14 cellular contexts compared by ENCODE assay signal in the genomic region with DNA sequence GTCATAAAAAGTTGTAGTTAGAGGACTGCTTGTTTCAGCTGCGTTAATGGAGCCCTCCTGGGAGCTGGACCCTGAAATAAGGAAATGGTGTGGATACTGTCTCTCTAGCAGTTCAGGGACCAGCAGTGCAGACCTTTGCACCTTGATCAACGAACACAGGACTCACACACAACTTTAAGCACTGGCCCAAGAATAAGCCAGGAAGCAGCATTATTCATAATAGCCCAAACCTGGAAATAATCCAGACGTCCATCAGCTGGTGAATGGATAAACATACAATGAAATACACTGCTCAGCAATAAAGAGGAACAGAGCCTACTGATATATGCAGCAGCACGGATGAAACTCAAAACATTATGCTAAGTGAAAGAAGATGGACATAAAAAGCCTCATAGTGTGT.
"Had no signal": no experiment of that assay in that cellular context is flagged by ENCODE, and none has a peak within 500 bp of the region (broad histone marks: within the 10 kb centered on the region; RNA-seq: fewer than 3 reads in every experiment).

No MANE protein-coding gene starts in this region.

- H3K36me3 ChIP-seq: colonic mucosa had no signal

- H3K4me3 ChIP-seq: cardiac muscle cell, colonic mucosa, testis had no signal

- H3K9me3 ChIP-seq: colonic mucosa, testis had no signal

- DNase-seq: activated B cell treated with CpG ODN at 0.5 μM for 24 hours; activated CD4-positive, alpha-beta T cell treated with anti-CD3 and anti-CD28 coated beads, Interleukin-2, amount 10 ng/mL, durations not matched to agents 7 days and 5 days; activated CD8-positive, alpha-beta memory T cell treated with anti-CD3 and anti-CD28 coated beads for 24 hours; activated naive CD4-positive, alpha-beta T cell treated with anti-CD3 and anti-CD28 coated beads for 36 hours; colonic mucosa; effector memory CD4-positive, alpha-beta T cell; nephron progenitor cell; stimulated activated CD4-positive, alpha-beta T cell treated with anti-CD3 and anti-CD28 coated beads, Interleukin-15, amount 100 ng/mL, for 24 hours; stimulated activated CD4-positive, alpha-beta T cell treated with anti-CD3 and anti-CD28 coated beads, Interleukin-4, amount 100 ng/mL, for 24 hours; stimulated activated naive CD8-positive, alpha-beta T cell treated with anti-CD3 and anti-CD28 coated beads, Interleukin-15, amount 100 ng/mL, for 72 hours; T1000; testis had no signal

- H3K4me1 ChIP-seq: colonic mucosa had no signal

- H3K27me3 ChIP-seq: cardiac muscle cell, colonic mucosa, testis had no signal

- H3K27ac ChIP-seq: cardiac muscle cell, colonic mucosa, epithelial cell of prostate, testis had no signal
